8 cellular contexts compared by ENCODE assay signal in the genomic region with DNA sequence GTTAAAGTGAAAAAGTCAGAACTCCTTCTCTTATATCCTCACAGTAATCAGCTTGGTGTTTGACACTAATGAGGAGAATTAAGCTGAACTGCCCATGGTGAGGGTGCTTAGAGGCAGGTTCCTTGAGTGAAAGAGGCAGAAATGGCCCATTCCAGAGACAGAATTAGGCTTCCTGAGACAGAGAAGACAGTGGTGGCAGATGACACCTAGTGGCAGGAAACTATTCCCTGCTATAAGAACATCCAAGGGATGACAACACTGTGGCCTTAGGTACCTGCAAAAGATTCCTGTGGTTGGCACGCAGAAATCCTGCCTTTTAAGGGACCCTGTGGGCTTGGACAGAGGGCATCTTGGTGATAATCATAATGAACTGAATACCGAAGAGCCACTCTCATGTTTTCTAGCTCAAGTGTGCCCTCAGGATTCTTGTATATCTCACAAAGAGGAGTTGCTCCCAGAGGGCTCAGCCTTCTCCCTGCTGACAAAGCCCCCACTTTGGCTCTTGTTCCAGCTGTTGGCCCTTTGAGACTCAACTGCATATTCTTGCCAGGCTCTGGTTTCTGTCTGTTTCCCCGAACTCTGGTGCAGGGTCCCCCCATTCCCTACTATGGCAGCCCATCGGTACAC. TPM values are rescaled to one million over a fixed set of nuclear protein-coding genes. Genes with fewer than 3 reads are reported as not detected.
DNase-seq lines count a peak whose midpoint lies in the region; ATAC-seq and TF ChIP-seq lines count a peak whose summit lies in the region.

No MANE protein-coding gene starts in this region.

- 61 to 76% (median 65%) methylated on average over 4 of the region's 4 CpGs for WGBS in psoas muscle, 3 donors

- H3K4me1 ChIP-seq in cardiac muscle cell (ENCODE audit: low read depth) (no peaks in the 10 kb centered on the region), psoas muscle (no peaks in the 10 kb centered on the region)

- H3K4me3 ChIP-seq in cardiac muscle cell = no peak overlapping the region
- H3K4me3 ChIP-seq in psoas muscle = no peak overlapping the region

- intact Hi-C loops in psoas muscle (cut with DNase I) = loop anchor here (2.0 to 5.0 kb wide), 2 partner anchors 318 to 319 kb away; no protein-coding TSS in a partner anchor

- no peak overlapping the region for H3K27ac ChIP-seq in cardiac muscle cell
- no peak overlapping the region for H3K27ac ChIP-seq in psoas muscle

- peaks cover 81% of the 10 kb centered on the region for H3K27me3 ChIP-seq in cardiac muscle cell
- no peaks in the 10 kb centered on the region for H3K27me3 ChIP-seq in psoas muscle (ENCODE audit: insufficient read depth in 3 of 3, low read length in 2 of 3)

- ATAC-seq in GM21576 (IDR thresholded peaks at IDR 0.05; ENCODE audit: unreplicated experiment) (peak; percentile 56), psoas muscle (peak; percentile 68 to 84 (median 76)), HG03159 (IDR thresholded peaks at IDR 0.05; ENCODE audit: unreplicated experiment) (no peak), GM18498 (IDR thresholded peaks at IDR 0.05; ENCODE audit: unreplicated experiment) (no peak)

- DNase-seq in COLO829 (ENCODE audit: low spot score) = peak; percentile 68
- DNase-seq in NCI-H2107 (lab: John Stamatoyannopoulos, UW) = peak; percentile 20
- DNase-seq in activated CD4-positive, alpha-beta T cell treated with anti-CD3 and anti-CD28 coated beads, Interleukin-2, amount 50 U/mL, for 48 hours = peak; percentile 5 to 7
- DNase-seq in cardiac muscle cell (ENCODE audit: low read depth in 1 of 2, low spot score in 1 of 2) = peak; percentile 32 to 64
- DNase-seq in psoas muscle = no peak

- H3K36me3 ChIP-seq in cardiac muscle cell (no peaks in the 10 kb centered on the region), psoas muscle (ENCODE audit: insufficient read depth in 1 of 2, low read depth in 1 of 2) (peaks cover 0 to 27% of the 10 kb centered on the region in 2 donors)

- H3K9me3 ChIP-seq in cardiac muscle cell (ENCODE audit: low read depth) (no peaks in the 10 kb centered on the region), psoas muscle (no peaks in the 10 kb centered on the region)

- TF ChIP-seq CTCF in cardiac muscle cell (IDR thresholded peaks at IDR 0.05; ENCODE audit: low read depth, low read length) (peak; percentile 70), psoas muscle (IDR thresholded peaks at IDR 0.05) (peak; percentile 66)

RNA-seq across cellular contexts. Expression of a gene that starts 56.0 kb away (rescaled TPM):
- total RNA-seq in cardiac muscle cell (0.14 and 0.66 TPM in 2 replicates), psoas muscle (10 to 100 TPM; 20.6 to 47.5 (median 29.5) TPM)
- polyA plus RNA-seq in cardiac muscle cell (0.02 and 0.91 TPM in 2 replicates), psoas muscle (10 to 100 TPM in 1 of 3 donors, 1 to 10 TPM in 2; 2.1 to 17.3 (median 7.3) TPM)

Comparison
In these comparisons a context has a peak if more than half of its experiments do, and no peak if none do; other contexts are left out.
1. DNase-seq: peak in COLO829 (single experiment), NCI-H2107 (single experiment), activated CD4-positive, alpha-beta T cell treated with anti-CD3 and anti-CD28 coated beads, Interleukin-2, amount 50 U/mL, for 48 hours (2 of 2) and cardiac muscle cell (2 of 2); none in psoas muscle (0 of 2).
2. ATAC-seq: peak in GM21576 (single experiment) and psoas muscle (4 of 4); none in HG03159 (single experiment) and GM18498 (single experiment).
3. RNA of a gene that starts 56.0 kb away (total RNA-seq): 20.6 to 47.5 TPM in psoas muscle; 0.14 to 0.66 TPM in cardiac muscle cell; every median in the first group is over 10 times any median in the second.